Comparison of ENCODE assay signal across 1 cellular context in genomic region chr14:102185360-102185759, GRCh38.
TF ChIP-seq lines count a peak whose summit lies in the region.

No MANE protein-coding gene starts in this region.

TF ChIP-seq in HepG2, 621 proteins besides CTCF, POLR2A, EP300 and RAD21 (continued from another document and continues in another):
- no peak for TF ChIP-seq GPBP1L1 (CRISPR knock-in tag; IDR thresholded peaks at IDR 0.05)
- TF ChIP-seq HMGXB4 (CRISPR knock-in tag; IDR thresholded peaks at IDR 0.05; ENCODE audit: borderline replicate concordance in 1 of 2, low read depth in 1 of 2), result no peak
- TF ChIP-seq RCOR2 (CRISPR knock-in tag; IDR thresholded peaks at IDR 0.05), result no peak
- TF ChIP-seq KLF6 (CRISPR knock-in tag; IDR thresholded peaks at IDR 0.05), result peak; percentile 19; the same call in 1 of the 2 replicates
- TF ChIP-seq STAG1 (CRISPR knock-in tag; IDR thresholded peaks at IDR 0.05), result peak; percentile 22; the same call in 1 of the 2 replicates
- TF ChIP-seq BRD4 (CRISPR knock-in tag; IDR thresholded peaks at IDR 0.05), result no peak
- TF ChIP-seq, protein P1, sequence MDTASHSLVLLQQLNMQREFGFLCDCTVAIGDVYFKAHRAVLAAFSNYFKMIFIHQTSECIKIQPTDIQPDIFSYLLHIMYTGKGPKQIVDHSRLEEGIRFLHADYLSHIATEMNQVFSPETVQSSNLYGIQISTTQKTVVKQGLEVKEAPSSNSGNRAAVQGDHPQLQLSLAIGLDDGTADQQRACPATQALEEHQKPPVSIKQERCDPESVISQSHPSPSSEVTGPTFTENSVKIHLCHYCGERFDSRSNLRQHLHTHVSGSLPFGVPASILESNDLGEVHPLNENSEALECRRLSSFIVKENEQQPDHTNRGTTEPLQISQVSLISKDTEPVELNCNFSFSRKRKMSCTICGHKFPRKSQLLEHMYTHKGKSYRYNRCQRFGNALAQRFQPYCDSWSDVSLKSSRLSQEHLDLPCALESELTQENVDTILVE (CRISPR knock-in tag; IDR thresholded peaks at IDR 0.05), result 0 out of 2 replicates have a peak, but pooled peaks have one; percentile 29
- peak; percentile 37; the same call in 1 of the 2 replicates for TF ChIP-seq SATB2 (CRISPR knock-in tag; IDR thresholded peaks at IDR 0.05)
- TF ChIP-seq, protein P2, sequence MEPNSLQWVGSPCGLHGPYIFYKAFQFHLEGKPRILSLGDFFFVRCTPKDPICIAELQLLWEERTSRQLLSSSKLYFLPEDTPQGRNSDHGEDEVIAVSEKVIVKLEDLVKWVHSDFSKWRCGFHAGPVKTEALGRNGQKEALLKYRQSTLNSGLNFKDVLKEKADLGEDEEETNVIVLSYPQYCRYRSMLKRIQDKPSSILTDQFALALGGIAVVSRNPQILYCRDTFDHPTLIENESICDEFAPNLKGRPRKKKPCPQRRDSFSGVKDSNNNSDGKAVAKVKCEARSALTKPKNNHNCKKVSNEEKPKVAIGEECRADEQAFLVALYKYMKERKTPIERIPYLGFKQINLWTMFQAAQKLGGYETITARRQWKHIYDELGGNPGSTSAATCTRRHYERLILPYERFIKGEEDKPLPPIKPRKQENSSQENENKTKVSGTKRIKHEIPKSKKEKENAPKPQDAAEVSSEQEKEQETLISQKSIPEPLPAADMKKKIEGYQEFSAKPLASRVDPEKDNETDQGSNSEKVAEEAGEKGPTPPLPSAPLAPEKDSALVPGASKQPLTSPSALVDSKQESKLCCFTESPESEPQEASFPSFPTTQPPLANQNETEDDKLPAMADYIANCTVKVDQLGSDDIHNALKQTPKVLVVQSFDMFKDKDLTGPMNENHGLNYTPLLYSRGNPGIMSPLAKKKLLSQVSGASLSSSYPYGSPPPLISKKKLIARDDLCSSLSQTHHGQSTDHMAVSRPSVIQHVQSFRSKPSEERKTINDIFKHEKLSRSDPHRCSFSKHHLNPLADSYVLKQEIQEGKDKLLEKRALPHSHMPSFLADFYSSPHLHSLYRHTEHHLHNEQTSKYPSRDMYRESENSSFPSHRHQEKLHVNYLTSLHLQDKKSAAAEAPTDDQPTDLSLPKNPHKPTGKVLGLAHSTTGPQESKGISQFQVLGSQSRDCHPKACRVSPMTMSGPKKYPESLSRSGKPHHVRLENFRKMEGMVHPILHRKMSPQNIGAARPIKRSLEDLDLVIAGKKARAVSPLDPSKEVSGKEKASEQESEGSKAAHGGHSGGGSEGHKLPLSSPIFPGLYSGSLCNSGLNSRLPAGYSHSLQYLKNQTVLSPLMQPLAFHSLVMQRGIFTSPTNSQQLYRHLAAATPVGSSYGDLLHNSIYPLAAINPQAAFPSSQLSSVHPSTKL (CRISPR knock-in tag; IDR thresholded peaks at IDR 0.05), result peak; percentile 63; the same call in 1 of the 2 replicates
- peak; percentile 51 for TF ChIP-seq MED1 (CRISPR knock-in tag; IDR thresholded peaks at IDR 0.05)
- TF ChIP-seq ZNF644 (CRISPR knock-in tag; IDR thresholded peaks at IDR 0.05; ENCODE audit: low read depth), result peak; percentile 60; the same call in 1 of the 2 replicates
- no peak for TF ChIP-seq ZBTB44 (CRISPR knock-in tag; IDR thresholded peaks at IDR 0.05)
- TF ChIP-seq, protein P3, sequence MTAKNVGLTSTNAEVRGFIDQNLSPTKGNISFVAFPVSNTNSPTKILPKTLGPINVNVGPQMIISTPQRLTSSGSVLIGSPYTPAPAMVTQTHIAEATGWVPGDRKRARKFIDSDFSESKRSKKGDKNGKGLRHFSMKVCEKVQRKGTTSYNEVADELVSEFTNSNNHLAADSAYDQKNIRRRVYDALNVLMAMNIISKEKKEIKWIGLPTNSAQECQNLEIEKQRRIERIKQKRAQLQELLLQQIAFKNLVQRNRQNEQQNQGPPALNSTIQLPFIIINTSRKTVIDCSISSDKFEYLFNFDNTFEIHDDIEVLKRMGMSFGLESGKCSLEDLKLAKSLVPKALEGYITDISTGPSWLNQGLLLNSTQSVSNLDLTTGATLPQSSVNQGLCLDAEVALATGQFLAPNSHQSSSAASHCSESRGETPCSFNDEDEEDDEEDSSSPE (CRISPR knock-in tag; IDR thresholded peaks at IDR 0.05), result no peak
- peak; percentile 30 for TF ChIP-seq SKI (IDR thresholded peaks at IDR 0.05; ENCODE audit: partially characterized antibody)
- no peak for TF ChIP-seq ZBTB26 (CRISPR knock-in tag; IDR thresholded peaks at IDR 0.05; ENCODE audit: borderline replicate concordance)
- peak; percentile 48; the same call in 1 of the 2 replicates for TF ChIP-seq FOSL2 (CRISPR knock-in tag; IDR thresholded peaks at IDR 0.05)
- no peak for TF ChIP-seq ZNF790 (CRISPR knock-in tag; IDR thresholded peaks at IDR 0.05; ENCODE audit: borderline replicate concordance)
- TF ChIP-seq KDM1A (CRISPR knock-in tag; IDR thresholded peaks at IDR 0.05), result 0 out of 2 replicates have a peak, but pooled peaks have one; percentile 20
- TF ChIP-seq ZNF780A (CRISPR knock-in tag; IDR thresholded peaks at IDR 0.05), result no peak
- no peak for TF ChIP-seq CERS6 (CRISPR knock-in tag; IDR thresholded peaks at IDR 0.05)
- 0 out of 2 replicates have a peak, but pooled peaks have one; percentile 19 for TF ChIP-seq SMAD3 (CRISPR knock-in tag; IDR thresholded peaks at IDR 0.05)
- TF ChIP-seq PRPF4 (IDR thresholded peaks at IDR 0.05; ENCODE audit: low read depth, low read length, poor library complexity, severe bottlenecking), result no peak
- TF ChIP-seq ZBTB7A (CRISPR knock-in tag; IDR thresholded peaks at IDR 0.05), result no peak
- 0 out of 2 replicates have a peak, but pooled peaks have one; percentile 57 for TF ChIP-seq KLF12 (CRISPR knock-in tag; IDR thresholded peaks at IDR 0.05; ENCODE audit: borderline replicate concordance)
- peak; percentile 94 for TF ChIP-seq CEBPG (CRISPR knock-in tag; IDR thresholded peaks at IDR 0.05)
- TF ChIP-seq ZMYM4 (CRISPR knock-in tag; IDR thresholded peaks at IDR 0.05), result peak; percentile 38; the same call in 1 of the 2 replicates
- TF ChIP-seq PAWR (CRISPR knock-in tag; IDR thresholded peaks at IDR 0.05; ENCODE audit: borderline replicate concordance), result no peak
- TF ChIP-seq FOXP4 (CRISPR knock-in tag; IDR thresholded peaks at IDR 0.05), result peak; percentile 97
- peak; percentile 26; the same call in 1 of the 2 replicates for TF ChIP-seq FOXA1 (IDR thresholded peaks at IDR 0.05)
- TF ChIP-seq FOXA1 (CRISPR knock-in tag; IDR thresholded peaks at IDR 0.05), result peak; percentile 79
- no peak for TF ChIP-seq ZBTB2 (CRISPR knock-in tag; IDR thresholded peaks at IDR 0.05; ENCODE audit: low read depth)
- no peak for TF ChIP-seq SKIL (CRISPR knock-in tag; IDR thresholded peaks at IDR 0.05; ENCODE audit: borderline replicate concordance)
- peak; percentile 39; the same call in 1 of the 2 replicates for TF ChIP-seq NKX3-1 (CRISPR knock-in tag; IDR thresholded peaks at IDR 0.05)
- no peak for TF ChIP-seq ZNF784 (CRISPR knock-in tag; IDR thresholded peaks at IDR 0.05; ENCODE audit: borderline replicate concordance)
- TF ChIP-seq YEATS4 (CRISPR knock-in tag; IDR thresholded peaks at IDR 0.05; ENCODE audit: borderline replicate concordance), result peak; percentile 67; the same call in 1 of the 2 replicates
- TF ChIP-seq DMAP1 (CRISPR knock-in tag; IDR thresholded peaks at IDR 0.05), result no peak; the same call in 1 of the 2 replicates
- no peak for TF ChIP-seq ZNF670 (CRISPR knock-in tag; IDR thresholded peaks at IDR 0.05; ENCODE audit: borderline replicate concordance)
- TF ChIP-seq TOPORS (CRISPR knock-in tag; IDR thresholded peaks at IDR 0.05), result no peak
- peak; percentile 92 for TF ChIP-seq CEBPB (IDR thresholded peaks at IDR 0.05; ENCODE audit: borderline replicate concordance, low read depth, low read length)
- TF ChIP-seq ELF1 (CRISPR knock-in tag; IDR thresholded peaks at IDR 0.05), result 0 out of 2 replicates have a peak, but pooled peaks have one; percentile 16
